Comparison of ENCODE assay signal across 9 cellular contexts in genomic region chr4:75555294-75556164, GRCh38. TPM values are rescaled to one million over a fixed set of nuclear protein-coding genes. Genes with fewer than 3 reads are reported as not detected.
A peak's percentile ranks its signal among the peaks of the same experiment; 100 is the strongest.
DNase-seq lines count a peak whose midpoint lies in the region; ATAC-seq and TF ChIP-seq lines count a peak whose summit lies in the region.
"Had no signal": no experiment of that assay in that cellular context is flagged by ENCODE, and none has a peak within 500 bp of the region (broad histone marks: within the 10 kb centered on the region; RNA-seq: fewer than 3 reads in every experiment).

TSS of gene ODAPH (plus strand) at chr4:75556066. CDS start at chr4:75556083, 17 bp downstream.

- H3K27me3 ChIP-seq in osteoblast (ENCODE audit: insufficient read depth, low read length), result peaks cover 4% of the 10 kb centered on the region

- peak within 1 kb of the TSS; percentile 18 for H3K4me2 ChIP-seq in osteoblast (ENCODE audit: insufficient read depth, low read length)

- DNase-seq in EH (ENCODE audit: low read depth) (peak; percentile 36), osteoblast (ENCODE audit: insufficient read length, low spot score, missing footprints) (peak; percentile 58), NCI-H1092 treated with DMSO at 0.1 percent for 48 hours (lab: John Stamatoyannopoulos, UW) (no peak), NOMO-1 (lab: John Stamatoyannopoulos, UW; ENCODE audit: unreplicated experiment in 2 of 2) (no peak), globus pallidus (ENCODE audit: low spot score) (no peak)
- peak; percentile 29 to 39 for DNase-seq in activated CD4-positive, alpha-beta T cell treated with anti-CD3 and anti-CD28 coated beads, Interleukin-2, amount 50 U/mL, for 48 hours

- H2AFZ ChIP-seq in osteoblast (ENCODE audit: low read length), result no peak within 1 kb of the TSS

- H3K36me3 ChIP-seq in osteoblast (ENCODE audit: insufficient read depth, low read length), result no peaks in the 10 kb centered on the region

- H4K20me1 ChIP-seq in osteoblast (ENCODE audit: insufficient read depth, low read length), result no peaks in the 10 kb centered on the region

- no peak within 1 kb of the TSS for H3K4me3 ChIP-seq in osteoblast (ENCODE audit: insufficient read depth, low read length)

- peaks cover 7% of the 10 kb centered on the region for H3K4me1 ChIP-seq in osteoblast (ENCODE audit: insufficient read depth, low read length)

- TF ChIP-seq CTCF in osteoblast (IDR thresholded peaks at IDR 0.05; ENCODE audit: extremely low read depth, low read depth, low read length), result peak; percentile 30

- no peak within 1 kb of the TSS for H3K27ac ChIP-seq in osteoblast (ENCODE audit: low read depth, low read length)

- H3K9me3 ChIP-seq in osteoblast (ENCODE audit: low read depth, low read length), result no peaks in the 10 kb centered on the region

- ATAC-seq in GM19463 (IDR thresholded peaks at IDR 0.05; ENCODE audit: unreplicated experiment) (peak; percentile 97), HG03439 (IDR thresholded peaks at IDR 0.05; ENCODE audit: unreplicated experiment) (peak; percentile 99)

- no peaks in the 10 kb centered on the region for H3K79me2 ChIP-seq in osteoblast (ENCODE audit: insufficient read depth, low read length)

RNA-seq across cellular contexts. Expression of gene ODAPH, which starts in this region (rescaled TPM):
- not detected in 2 replicates for total RNA-seq in osteoblast
- total RNA-seq: urinary bladder had no signal

Comparison
In these comparisons a context has a peak if more than half of its experiments do, and no peak if none do; other contexts are left out.
1. Peak in DNase-seq and H3K4me2 ChIP-seq in osteoblast; RNA of the gene not detected or under 1 TPM.
2. DNase-seq: peak in EH (single experiment) and activated CD4-positive, alpha-beta T cell treated with anti-CD3 and anti-CD28 coated beads, Interleukin-2, amount 50 U/mL, for 48 hours (2 of 2); none in NCI-H1092 treated with DMSO at 0.1 percent for 48 hours (single experiment), NOMO-1 (0 of 2) and globus pallidus (single experiment).